Comparison of ENCODE assay signal across 23 cellular contexts in the genomic region with DNA sequence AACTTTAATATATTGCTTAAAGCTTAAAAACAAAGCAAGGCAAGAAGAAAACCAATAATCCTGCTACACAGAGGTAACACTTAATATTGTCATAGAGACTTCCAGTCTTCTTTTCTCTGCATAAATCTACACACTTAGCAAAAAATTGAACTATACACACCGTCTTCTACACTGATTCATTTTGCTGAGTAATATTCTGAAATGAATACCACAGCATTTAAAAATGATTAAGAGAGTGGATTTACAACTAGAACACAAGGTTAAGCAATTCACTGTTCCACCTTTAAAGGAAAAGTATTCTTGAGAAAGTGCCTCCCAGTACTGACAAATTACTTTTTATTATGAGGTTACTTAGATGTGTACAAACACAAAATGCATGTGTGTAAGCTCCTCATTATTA. TPM values are rescaled to one million over a fixed set of nuclear protein-coding genes. Genes with fewer than 3 reads are reported as not detected.
DNase-seq lines count a peak whose midpoint lies in the region; ATAC-seq and TF ChIP-seq lines count a peak whose summit lies in the region.
"Had no signal": no experiment of that assay in that cellular context is flagged by ENCODE, and none has a peak within 500 bp of the region (broad histone marks: within the 10 kb centered on the region; RNA-seq: fewer than 3 reads in every experiment).

No MANE protein-coding gene starts in this region.

- TF ChIP-seq CTCF in RWPE2 (IDR thresholded peaks at IDR 0.05; ENCODE audit: poor library complexity, severe bottlenecking) (no peak), A673 (conservative IDR thresholded peaks at IDR 0.05; ENCODE audit: low read depth, low read length) (no peak)

- BruUV-seq in A673 (replicated peaks; lab: Mats Ljungman, UMichigan), result no TSS peak

- intact Hi-C loops in A673 (cut with micrococcal nuclease; ENCODE audit: unreplicated experiment), result no loop called here

- peak; percentile 60 to 64 for ATAC-seq in activated CD4-positive, CD25-positive, alpha-beta regulatory T cell treated with anti-CD3 and anti-CD28 coated beads, Interleukin-2, amount 50 U/mL, for 24 hours
- ATAC-seq in RWPE2 (ENCODE audit: low read depth) (peak; percentile 59; the same call in 1 of the 3 replicates), esophagus mucosa (peak; percentile 70)
- ATAC-seq in stimulated activated effector memory CD8-positive, alpha-beta T cell treated with anti-CD3 and anti-CD28 coated beads, Interleukin-12 subunit alpha, Interleukin-12 subunit beta, amount 100 ng/mL, for 72 hours, result peak; percentile 75
- ATAC-seq: HepG2 had no signal

- H3K27ac ChIP-seq in RWPE2 (ENCODE audit: poor library complexity, severe bottlenecking) (no peak overlapping the region), A673 (ENCODE audit: low read depth, low read length, poor library complexity, severe bottlenecking) (no peak overlapping the region)
- H3K27ac ChIP-seq: 22Rv1, PC-9, SJSA1 had no signal

- no peaks in the 10 kb centered on the region for H3K9me3 ChIP-seq in RWPE2 (ENCODE audit: severe bottlenecking)
- H3K9me3 ChIP-seq in A673 (ENCODE audit: low read depth, low read length, poor library complexity, severe bottlenecking), result no peaks in the 10 kb centered on the region
- H3K9me3 ChIP-seq: BE2C, SJSA1 had no signal

- DNase-seq in activated CD4-positive, CD25-positive, alpha-beta regulatory T cell (lab: John Stamatoyannopoulos, UW), result no peak
- DNase-seq in RWPE2 (ENCODE audit: low spot score) (no peak), Kasumi-1 (lab: John Stamatoyannopoulos, UW) (no peak), A673 (ENCODE audit: low spot score) (no peak), RPMI8226 (no peak)
- no peak for DNase-seq in stimulated activated effector memory CD8-positive, alpha-beta T cell treated with anti-CD3 and anti-CD28 coated beads, Interleukin-12 subunit alpha, Interleukin-12 subunit beta, amount 100 ng/mL, for 72 hours (ENCODE audit: low spot score in 2 of 2)
- DNase-seq: BE2C; CD4-positive, CD25-positive, alpha-beta regulatory T cell; COR-L47; DMS 273 treated with DMSO at 0.1 percent for 48 hours; DND-41; KG1; NCI-H1417 treated with DMSO at 0.1 percent for 48 hours; NCI-H187 treated with DMSO at 0.1 percent for 48 hours; NCI-H2227 treated with DMSO at 0.1 percent for 48 hours; NCI-H524; NCI-H82; PC-9 had no signal

- no peaks in the 10 kb centered on the region for H3K27me3 ChIP-seq in RWPE2 (ENCODE audit: insufficient read depth, poor library complexity, severe bottlenecking)
- H3K27me3 ChIP-seq in A673 (replicated peaks; ENCODE audit: insufficient read depth, low read depth, low read length, poor library complexity), result peaks cover 12% of the 10 kb centered on the region
- H3K27me3 ChIP-seq: SJSA1 had no signal

- H3K4me3 Mint-ChIP-seq in stimulated activated effector memory CD8-positive, alpha-beta T cell treated with anti-CD3 and anti-CD28 coated beads, Interleukin-12 subunit alpha, Interleukin-12 subunit beta, amount 100 ng/mL, for 72 hours, result no peak overlapping the region
- H3K4me3 Mint-ChIP-seq: CD4-positive, CD25-positive, alpha-beta regulatory T cell had no signal

- peaks cover 2% of the 10 kb centered on the region for H3K9me3 Mint-ChIP-seq in stimulated activated effector memory CD8-positive, alpha-beta T cell treated with anti-CD3 and anti-CD28 coated beads, Interleukin-12 subunit alpha, Interleukin-12 subunit beta, amount 100 ng/mL, for 72 hours

- POLR2A ChIA-PET in A673 (lab: Charles Lee; ENCODE audit: low non-redundant PET), result no interaction called here

- peaks cover 21% of the 10 kb centered on the region for H3K4me1 Mint-ChIP-seq in stimulated activated effector memory CD8-positive, alpha-beta T cell treated with anti-CD3 and anti-CD28 coated beads, Interleukin-12 subunit alpha, Interleukin-12 subunit beta, amount 100 ng/mL, for 72 hours

- H3K36me3 ChIP-seq in RWPE2 (ENCODE audit: low read depth), result no peaks in the 10 kb centered on the region
- H3K36me3 ChIP-seq in A673 (ENCODE audit: insufficient read depth, low read length, poor library complexity, severe bottlenecking), result no peaks in the 10 kb centered on the region
- H3K36me3 ChIP-seq: BE2C, SJSA1 had no signal

- H3K27ac Mint-ChIP-seq in stimulated activated effector memory CD8-positive, alpha-beta T cell treated with anti-CD3 and anti-CD28 coated beads, Interleukin-12 subunit alpha, Interleukin-12 subunit beta, amount 100 ng/mL, for 72 hours, result no peak overlapping the region
- H3K27ac Mint-ChIP-seq: CD4-positive, CD25-positive, alpha-beta regulatory T cell had no signal

- peaks cover 5% of the 10 kb centered on the region for H3K4me1 ChIP-seq in RWPE2 (ENCODE audit: insufficient read depth, poor library complexity, severe bottlenecking)
- H3K4me1 ChIP-seq in A673 (ENCODE audit: insufficient read depth, low read length, poor library complexity, severe bottlenecking), result no peaks in the 10 kb centered on the region
- H3K4me1 ChIP-seq: BE2C had no signal

- no peak overlapping the region for H3K4me3 ChIP-seq in RWPE2 (ENCODE audit: severe bottlenecking)
- H3K4me3 ChIP-seq in A673 (ENCODE audit: low read depth, low read length, poor library complexity, severe bottlenecking), result no peak overlapping the region
- H3K4me3 ChIP-seq: PC-9, SJSA1 had no signal

- H3K36me3 Mint-ChIP-seq in stimulated activated effector memory CD8-positive, alpha-beta T cell treated with anti-CD3 and anti-CD28 coated beads, Interleukin-12 subunit alpha, Interleukin-12 subunit beta, amount 100 ng/mL, for 72 hours, result no peaks in the 10 kb centered on the region

- CTCF ChIA-PET in A673 (lab: Charles Lee), result no interaction called here

RNA-seq across cellular contexts. Expression of a gene that starts 22.2 kb away (rescaled TPM):
- total RNA-seq in esophagus mucosa (10.9 TPM), A673 (2021) (12.5 and 14.1 TPM in 2 replicates)
- total RNA-seq: HepG2 had no signal
